ENCODE assay signal across 26 cellular contexts in genomic region chr13:74838096-74838495, GRCh38.
DNase-seq lines count a peak whose midpoint lies in the region; ATAC-seq and TF ChIP-seq lines count a peak whose summit lies in the region.
"Had no signal": no experiment of that assay in that cellular context is flagged by ENCODE, and none has a peak within 500 bp of the region (broad histone marks: within the 10 kb centered on the region; RNA-seq: fewer than 3 reads in every experiment).

No MANE protein-coding gene starts in this region.

- peak overlapping the region; percentile 48 to 61 for H3K27ac Mint-ChIP-seq in natural killer cell
- peak overlapping the region in 1 of 2 donors; percentile 21 for H3K27ac Mint-ChIP-seq in natural killer cell treated with Interleukin-12 subunit alpha and Interleukin-12 subunit beta and Interleukin-15 and Interleukin-18, amount 100 ng/mL, for 72 hours
- peak overlapping the region; percentile 51 to 90 for H3K27ac Mint-ChIP-seq in effector memory CD8-positive, alpha-beta T cell
- H3K27ac Mint-ChIP-seq in naive thymus-derived CD4-positive, alpha-beta T cell = no peak overlapping the region
- H3K27ac Mint-ChIP-seq: CD14-positive monocyte; CD4-positive, alpha-beta memory T cell; CD4-positive, CD25-positive, alpha-beta regulatory T cell; CD8-positive, alpha-beta memory T cell had no signal

- H3K27me3 ChIP-seq in naive thymus-derived CD4-positive, alpha-beta T cell (ENCODE audit: control insufficient read depth in 2 of 2, insufficient read depth in 2 of 2, low read length in 2 of 2) = no peaks in the 10 kb centered on the region
- H3K27me3 ChIP-seq: BE2C, BLaER1 had no signal

- H3K9ac ChIP-seq in SK-N-MC (ENCODE audit: insufficient read length) = no peak overlapping the region
- H3K9ac ChIP-seq: BLaER1 had no signal

- no peaks in the 10 kb centered on the region for H3K36me3 Mint-ChIP-seq in natural killer cell
- no peaks in the 10 kb centered on the region for H3K36me3 Mint-ChIP-seq in natural killer cell treated with Interleukin-12 subunit alpha and Interleukin-12 subunit beta and Interleukin-15 and Interleukin-18, amount 100 ng/mL, for 72 hours
- H3K36me3 Mint-ChIP-seq in effector memory CD8-positive, alpha-beta T cell (ENCODE audit: insufficient read depth) = no peaks in the 10 kb centered on the region
- H3K36me3 Mint-ChIP-seq in naive thymus-derived CD4-positive, alpha-beta T cell = no peaks in the 10 kb centered on the region
- H3K36me3 Mint-ChIP-seq: CD14-positive monocyte; CD4-positive, alpha-beta memory T cell; CD4-positive, CD25-positive, alpha-beta regulatory T cell; CD8-positive, alpha-beta memory T cell had no signal

- H3K9me3 ChIP-seq in SK-N-MC (ENCODE audit: low read depth, low read length) = no peaks in the 10 kb centered on the region
- no peaks in the 10 kb centered on the region for H3K9me3 ChIP-seq in naive thymus-derived CD4-positive, alpha-beta T cell (ENCODE audit: control insufficient read depth in 2 of 3, low read length in 3 of 3)
- H3K9me3 ChIP-seq: BE2C, BLaER1 had no signal

- DNase-seq in natural killer cell (no peak), SK-N-MC (ENCODE audit: low read depth, low spot score) (peak; percentile 10), MV-4-11 (lab: John Stamatoyannopoulos, UW) (no peak), occipital lobe (lab: John Stamatoyannopoulos, UW) (no peak)
- no peak for DNase-seq in natural killer cell treated with Interleukin-12 subunit alpha and Interleukin-12 subunit beta and Interleukin-15 and Interleukin-18, amount 100 ng/mL, for 72 hours (ENCODE audit: low spot score)
- DNase-seq in effector memory CD8-positive, alpha-beta T cell = no peak
- no peak for DNase-seq in naive thymus-derived CD4-positive, alpha-beta T cell
- DNase-seq: 8988T; ACHN; BE2C; C1 segment of cervical spinal cord; CD4-positive, alpha-beta memory T cell; CD4-positive, CD25-positive, alpha-beta regulatory T cell; CD8-positive, alpha-beta memory T cell; COR-L47; DMS 273 treated with DMSO at 0.1 percent for 48 hours; DMS153; DMS53; DMS79; DND-41; EL; GDM1 had no signal

- POLR2A ChIA-PET in naive thymus-derived CD4-positive, alpha-beta T cell (lab: Charles Lee) = no interaction called here

- H3K9me3 Mint-ChIP-seq in natural killer cell = peaks cover 2 to 7% of the 10 kb centered on the region in 2 donors
- H3K9me3 Mint-ChIP-seq in natural killer cell treated with Interleukin-12 subunit alpha and Interleukin-12 subunit beta and Interleukin-15 and Interleukin-18, amount 100 ng/mL, for 72 hours = peaks cover 6% of the 10 kb centered on the region
- H3K9me3 Mint-ChIP-seq in effector memory CD8-positive, alpha-beta T cell = no peaks in the 10 kb centered on the region
- H3K9me3 Mint-ChIP-seq in naive thymus-derived CD4-positive, alpha-beta T cell = peaks cover 0 to 2% (median 0%) of the 10 kb centered on the region in 11 donors
- H3K9me3 Mint-ChIP-seq: CD4-positive, alpha-beta memory T cell; CD8-positive, alpha-beta memory T cell had no signal

- intact Hi-C loops in natural killer cell (cut with micrococcal nuclease) = no loop called here
- intact Hi-C loops in naive thymus-derived CD4-positive, alpha-beta T cell (cut with micrococcal nuclease) = no loop called here

- ATAC-seq in natural killer cell (peak; percentile 64 to 85 (median 76)), GM19328 (IDR thresholded peaks at IDR 0.05; ENCODE audit: unreplicated experiment) (no peak)
- no peak for ATAC-seq in natural killer cell treated with Interleukin-12 subunit alpha and Interleukin-12 subunit beta and Interleukin-15 and Interleukin-18, amount 100 ng/mL, for 72 hours
- peak; percentile 87 for ATAC-seq in effector memory CD8-positive, alpha-beta T cell (replicated peaks)
- ATAC-seq in naive thymus-derived CD4-positive, alpha-beta T cell = peak; percentile 32
- ATAC-seq: GM12878 had no signal

- H3K27me3 Mint-ChIP-seq in natural killer cell (ENCODE audit: low read depth in 2 of 2) = peaks cover 0 to 3% of the 10 kb centered on the region in 2 donors
- no peaks in the 10 kb centered on the region for H3K27me3 Mint-ChIP-seq in natural killer cell treated with Interleukin-12 subunit alpha and Interleukin-12 subunit beta and Interleukin-15 and Interleukin-18, amount 100 ng/mL, for 72 hours
- no peaks in the 10 kb centered on the region for H3K27me3 Mint-ChIP-seq in effector memory CD8-positive, alpha-beta T cell
- peaks cover 0 to 6% (median 0%) of the 10 kb centered on the region in 5 donors for H3K27me3 Mint-ChIP-seq in naive thymus-derived CD4-positive, alpha-beta T cell
- H3K27me3 Mint-ChIP-seq: CD4-positive, CD25-positive, alpha-beta regulatory T cell had no signal

- CTCF ChIA-PET in naive thymus-derived CD4-positive, alpha-beta T cell (lab: Charles Lee) = no interaction called here

- H3K27ac ChIP-seq in SK-N-MC = no peak overlapping the region
- no peak overlapping the region for H3K27ac ChIP-seq in naive thymus-derived CD4-positive, alpha-beta T cell (ENCODE audit: low read depth, low read length)
- H3K27ac ChIP-seq: BLaER1 had no signal

- no peak for TF ChIP-seq CTCF in natural killer cell (IDR thresholded peaks at IDR 0.05)

- peaks cover 29 to 31% of the 10 kb centered on the region in 2 donors for H3K4me1 Mint-ChIP-seq in natural killer cell
- peaks cover 22 to 31% of the 10 kb centered on the region in 2 donors for H3K4me1 Mint-ChIP-seq in natural killer cell treated with Interleukin-12 subunit alpha and Interleukin-12 subunit beta and Interleukin-15 and Interleukin-18, amount 100 ng/mL, for 72 hours (ENCODE audit: low read depth in 2 of 2)
- H3K4me1 Mint-ChIP-seq in effector memory CD8-positive, alpha-beta T cell (ENCODE audit: low read depth in 2 of 2) = peaks cover 9 to 32% of the 10 kb centered on the region in 2 donors
- H3K4me1 Mint-ChIP-seq in naive thymus-derived CD4-positive, alpha-beta T cell = no peaks in the 10 kb centered on the region
- H3K4me1 Mint-ChIP-seq: CD14-positive monocyte; CD4-positive, alpha-beta memory T cell; CD4-positive, CD25-positive, alpha-beta regulatory T cell had no signal

- H3K36me3 ChIP-seq in SK-N-MC (ENCODE audit: insufficient read depth, low read length) = no peaks in the 10 kb centered on the region
- H3K36me3 ChIP-seq in naive thymus-derived CD4-positive, alpha-beta T cell (ENCODE audit: control insufficient read depth in 2 of 3, insufficient read depth in 3 of 3, low read length in 3 of 3) = no peaks in the 10 kb centered on the region
- H3K36me3 ChIP-seq: BE2C, BLaER1 had no signal

- H3K4me1 ChIP-seq in naive thymus-derived CD4-positive, alpha-beta T cell (ENCODE audit: control insufficient read depth in 2 of 2, insufficient read depth in 2 of 2, low read length in 2 of 2) = peaks cover 0 to 3% of the 10 kb centered on the region in 2 donors
- H3K4me1 ChIP-seq: BE2C, BLaER1 had no signal

- H3K4me3 Mint-ChIP-seq in natural killer cell = peak overlapping the region; percentile 14
- H3K4me3 Mint-ChIP-seq in natural killer cell treated with Interleukin-12 subunit alpha and Interleukin-12 subunit beta and Interleukin-15 and Interleukin-18, amount 100 ng/mL, for 72 hours = no peak overlapping the region
- no peak overlapping the region for H3K4me3 Mint-ChIP-seq in effector memory CD8-positive, alpha-beta T cell
- H3K4me3 Mint-ChIP-seq in naive thymus-derived CD4-positive, alpha-beta T cell = no peak overlapping the region
- H3K4me3 Mint-ChIP-seq: CD14-positive monocyte; CD4-positive, alpha-beta memory T cell; CD4-positive, CD25-positive, alpha-beta regulatory T cell; CD8-positive, alpha-beta memory T cell had no signal

- H3K4me3 ChIP-seq in SK-N-MC = no peak overlapping the region
- no peak overlapping the region for H3K4me3 ChIP-seq in naive thymus-derived CD4-positive, alpha-beta T cell (ENCODE audit: low read length)
- H3K4me3 ChIP-seq: BLaER1, GM12878 had no signal

Comparison
In these comparisons a context has a peak if more than half of its experiments do, and no peak if none do; other contexts are left out.
1. ATAC-seq: peak in natural killer cell (3 of 3), effector memory CD8-positive, alpha-beta T cell (single experiment) and naive thymus-derived CD4-positive, alpha-beta T cell (single experiment); none in natural killer cell treated with Interleukin-12 subunit alpha and Interleukin-12 subunit beta and Interleukin-15 and Interleukin-18, amount 100 ng/mL, for 72 hours (0 of 2) and GM19328 (single experiment).
2. H3K27ac Mint-ChIP-seq: peak in natural killer cell (2 of 2) and effector memory CD8-positive, alpha-beta T cell (2 of 2); none in naive thymus-derived CD4-positive, alpha-beta T cell (0 of 9).